ENCODE assay signal across 1 cellular context in genomic region chr1:42175314-42176054, GRCh38.
TF ChIP-seq lines count a peak whose summit lies in the region.

No MANE protein-coding gene starts in this region.

TF ChIP-seq in HepG2, 621 proteins besides CTCF, POLR2A, EP300 and RAD21:
- TF ChIP-seq ZBTB49 (CRISPR knock-in tag; IDR thresholded peaks at IDR 0.05; ENCODE audit: borderline replicate concordance), result no peak
- peak; percentile 59 for TF ChIP-seq RBM22 (optimal IDR thresholded peaks at IDR 0.05; ENCODE audit: low read length)
- no peak for TF ChIP-seq CREB3 (CRISPR knock-in tag; IDR thresholded peaks at IDR 0.05)
